Comparison of ENCODE assay signal across 1 cellular context in genomic region chr7:1210979-1211608, GRCh38.
TF ChIP-seq lines count a peak whose summit lies in the region.

No MANE protein-coding gene starts in this region.

TF ChIP-seq in GM23338, 12 proteins besides CTCF, POLR2A, EP300 and RAD21:
- TF ChIP-seq ZNF462 (CRISPR knock-in tag; IDR thresholded peaks at IDR 0.05): no peak
- TF ChIP-seq NANOG (IDR thresholded peaks at IDR 0.05; ENCODE audit: borderline replicate concordance): no peak
- TF ChIP-seq CREB1 (CRISPR knock-in tag; IDR thresholded peaks at IDR 0.05; ENCODE audit: low read depth): no peak
- TF ChIP-seq ZNF331 (CRISPR knock-in tag; IDR thresholded peaks at IDR 0.05; ENCODE audit: low read depth): no peak
- TF ChIP-seq EZH2phosphoT487 (IDR thresholded peaks at IDR 0.05; ENCODE audit: unreplicated experiment): no peak
- TF ChIP-seq POLR2AphosphoS5 (IDR thresholded peaks at IDR 0.05; ENCODE audit: low read depth): no peak
- TF ChIP-seq EZH2 (IDR thresholded peaks at IDR 0.05; ENCODE audit: low read depth, unreplicated experiment): no peak
- TF ChIP-seq REST (IDR thresholded peaks at IDR 0.05; ENCODE audit: unreplicated experiment): no peak
- TF ChIP-seq ZNF114 (CRISPR knock-in tag; IDR thresholded peaks at IDR 0.05): no peak
- no peak for TF ChIP-seq JUNB (IDR thresholded peaks at IDR 0.05; ENCODE audit: unreplicated experiment)
- TF ChIP-seq STAT1 (IDR thresholded peaks at IDR 0.05; ENCODE audit: unreplicated experiment): no peak
- no peak for TF ChIP-seq ETS1 (IDR thresholded peaks at IDR 0.05)
